Comparison of ENCODE assay signal across 1 cellular context in the genomic region with DNA sequence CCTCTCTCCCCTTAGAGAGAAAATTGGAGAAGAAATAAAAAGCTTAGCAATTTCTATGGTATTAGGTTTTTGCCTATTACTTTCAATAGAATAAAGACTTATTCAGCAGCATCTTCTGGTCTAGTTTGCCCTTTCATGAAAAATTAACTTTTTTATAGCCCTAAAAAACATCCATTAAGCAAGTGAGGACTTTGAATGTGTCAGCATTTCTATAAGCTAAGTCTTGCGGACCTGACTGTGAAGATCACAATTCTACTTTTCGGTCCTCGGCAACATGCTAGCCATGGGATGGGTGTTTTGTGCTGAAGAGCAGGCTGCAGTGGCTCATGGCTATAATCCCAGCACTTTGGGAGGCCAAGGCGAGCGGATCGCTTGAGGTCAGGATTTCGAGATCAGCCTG.
TF ChIP-seq lines count a peak whose summit lies in the region.

No MANE protein-coding gene starts in this region.

TF ChIP-seq in WTC11, 78 proteins besides CTCF, POLR2A, EP300 and RAD21:
- TF ChIP-seq, protein P1, sequence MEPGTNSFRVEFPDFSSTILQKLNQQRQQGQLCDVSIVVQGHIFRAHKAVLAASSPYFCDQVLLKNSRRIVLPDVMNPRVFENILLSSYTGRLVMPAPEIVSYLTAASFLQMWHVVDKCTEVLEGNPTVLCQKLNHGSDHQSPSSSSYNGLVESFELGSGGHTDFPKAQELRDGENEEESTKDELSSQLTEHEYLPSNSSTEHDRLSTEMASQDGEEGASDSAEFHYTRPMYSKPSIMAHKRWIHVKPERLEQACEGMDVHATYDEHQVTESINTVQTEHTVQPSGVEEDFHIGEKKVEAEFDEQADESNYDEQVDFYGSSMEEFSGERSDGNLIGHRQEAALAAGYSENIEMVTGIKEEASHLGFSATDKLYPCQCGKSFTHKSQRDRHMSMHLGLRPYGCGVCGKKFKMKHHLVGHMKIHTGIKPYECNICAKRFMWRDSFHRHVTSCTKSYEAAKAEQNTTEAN (CRISPR knock-in tag; IDR thresholded peaks at IDR 0.05), result no peak
- TF ChIP-seq JAZF1 (CRISPR knock-in tag; IDR thresholded peaks at IDR 0.05), result no peak
- TF ChIP-seq ZNF671 (CRISPR knock-in tag; IDR thresholded peaks at IDR 0.05), result no peak
- TF ChIP-seq ATF1 (CRISPR knock-in tag; IDR thresholded peaks at IDR 0.05), result no peak
- TF ChIP-seq SMAD3 (CRISPR knock-in tag; IDR thresholded peaks at IDR 0.05; ENCODE audit: borderline replicate concordance), result no peak
- no peak for TF ChIP-seq RORB (CRISPR knock-in tag; IDR thresholded peaks at IDR 0.05)
- TF ChIP-seq, protein P2, sequence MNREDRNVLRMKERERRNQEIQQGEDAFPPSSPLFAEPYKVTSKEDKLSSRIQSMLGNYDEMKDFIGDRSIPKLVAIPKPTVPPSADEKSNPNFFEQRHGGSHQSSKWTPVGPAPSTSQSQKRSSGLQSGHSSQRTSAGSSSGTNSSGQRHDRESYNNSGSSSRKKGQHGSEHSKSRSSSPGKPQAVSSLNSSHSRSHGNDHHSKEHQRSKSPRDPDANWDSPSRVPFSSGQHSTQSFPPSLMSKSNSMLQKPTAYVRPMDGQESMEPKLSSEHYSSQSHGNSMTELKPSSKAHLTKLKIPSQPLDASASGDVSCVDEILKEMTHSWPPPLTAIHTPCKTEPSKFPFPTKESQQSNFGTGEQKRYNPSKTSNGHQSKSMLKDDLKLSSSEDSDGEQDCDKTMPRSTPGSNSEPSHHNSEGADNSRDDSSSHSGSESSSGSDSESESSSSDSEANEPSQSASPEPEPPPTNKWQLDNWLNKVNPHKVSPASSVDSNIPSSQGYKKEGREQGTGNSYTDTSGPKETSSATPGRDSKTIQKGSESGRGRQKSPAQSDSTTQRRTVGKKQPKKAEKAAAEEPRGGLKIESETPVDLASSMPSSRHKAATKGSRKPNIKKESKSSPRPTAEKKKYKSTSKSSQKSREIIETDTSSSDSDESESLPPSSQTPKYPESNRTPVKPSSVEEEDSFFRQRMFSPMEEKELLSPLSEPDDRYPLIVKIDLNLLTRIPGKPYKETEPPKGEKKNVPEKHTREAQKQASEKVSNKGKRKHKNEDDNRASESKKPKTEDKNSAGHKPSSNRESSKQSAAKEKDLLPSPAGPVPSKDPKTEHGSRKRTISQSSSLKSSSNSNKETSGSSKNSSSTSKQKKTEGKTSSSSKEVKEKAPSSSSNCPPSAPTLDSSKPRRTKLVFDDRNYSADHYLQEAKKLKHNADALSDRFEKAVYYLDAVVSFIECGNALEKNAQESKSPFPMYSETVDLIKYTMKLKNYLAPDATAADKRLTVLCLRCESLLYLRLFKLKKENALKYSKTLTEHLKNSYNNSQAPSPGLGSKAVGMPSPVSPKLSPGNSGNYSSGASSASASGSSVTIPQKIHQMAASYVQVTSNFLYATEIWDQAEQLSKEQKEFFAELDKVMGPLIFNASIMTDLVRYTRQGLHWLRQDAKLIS (CRISPR knock-in tag; IDR thresholded peaks at IDR 0.05; ENCODE audit: borderline replicate concordance), result no peak
- no peak for TF ChIP-seq OVOL2 (CRISPR knock-in tag; IDR thresholded peaks at IDR 0.05; ENCODE audit: borderline replicate concordance)
- no peak for TF ChIP-seq CBFB (CRISPR knock-in tag; IDR thresholded peaks at IDR 0.05; ENCODE audit: low read depth)
- no peak for TF ChIP-seq ZNF138 (CRISPR knock-in tag; conservative IDR thresholded peaks at IDR 0.05)
- TF ChIP-seq, protein P3, sequence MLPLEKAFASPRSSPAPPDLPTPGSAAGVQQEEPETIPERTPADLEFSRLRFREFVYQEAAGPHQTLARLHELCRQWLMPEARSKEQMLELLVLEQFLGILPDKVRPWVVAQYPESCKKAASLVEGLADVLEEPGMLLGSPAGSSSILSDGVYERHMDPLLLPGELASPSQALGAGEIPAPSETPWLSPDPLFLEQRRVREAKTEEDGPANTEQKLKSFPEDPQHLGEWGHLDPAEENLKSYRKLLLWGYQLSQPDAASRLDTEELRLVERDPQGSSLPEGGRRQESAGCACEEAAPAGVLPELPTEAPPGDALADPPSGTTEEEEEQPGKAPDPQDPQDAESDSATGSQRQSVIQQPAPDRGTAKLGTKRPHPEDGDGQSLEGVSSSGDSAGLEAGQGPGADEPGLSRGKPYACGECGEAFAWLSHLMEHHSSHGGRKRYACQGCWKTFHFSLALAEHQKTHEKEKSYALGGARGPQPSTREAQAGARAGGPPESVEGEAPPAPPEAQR (CRISPR knock-in tag; IDR thresholded peaks at IDR 0.05), result no peak
